23 cellular contexts compared by ENCODE assay signal in the genomic region with DNA sequence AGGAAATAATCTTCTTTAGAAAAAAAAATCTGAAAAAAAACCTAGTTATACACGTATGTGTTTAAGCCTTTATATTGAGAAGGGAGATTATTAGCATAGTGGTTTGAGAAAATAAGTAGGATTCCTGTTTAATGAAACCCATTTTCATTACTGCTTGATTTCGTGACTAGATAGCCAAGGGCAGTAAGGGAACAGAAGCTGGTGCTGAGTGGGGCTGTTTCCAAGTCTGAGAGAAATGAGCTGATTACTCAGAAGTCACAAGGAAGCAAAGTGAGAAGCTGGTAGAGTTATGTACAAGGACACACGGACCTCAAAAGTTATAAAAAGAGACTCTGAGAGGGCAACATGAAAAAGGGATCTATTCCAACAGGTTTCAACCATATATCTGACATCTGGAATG.
DNase-seq lines count a peak whose midpoint lies in the region; ATAC-seq, FAIRE-seq and TF ChIP-seq lines count a peak whose summit lies in the region.
"Had no signal": no experiment of that assay in that cellular context is flagged by ENCODE, and none has a peak within 500 bp of the region (broad histone marks: within the 10 kb centered on the region; RNA-seq: fewer than 3 reads in every experiment).

No MANE protein-coding gene starts in this region.

- no peaks in the 10 kb centered on the region for H3K27me3 ChIP-seq in OCI-LY3 (ENCODE audit: low read depth, low read length)
- no peaks in the 10 kb centered on the region for H3K27me3 ChIP-seq in HepG2 (ENCODE audit: control insufficient read depth in 1 of 2, insufficient read depth in 2 of 2, low read length in 2 of 2)

- TF ChIP-seq EP300 in HepG2 (IDR thresholded peaks at IDR 0.05; ENCODE audit: low read depth in 2 of 2, low read length in 2 of 2) (no peak), HepG2 (CRISPR knock-in tag; IDR thresholded peaks at IDR 0.05; ENCODE audit: borderline replicate concordance) (no peak)

- H3K4me2 ChIP-seq in OCI-LY3 (ENCODE audit: low read length) = peak overlapping the region; percentile 18; the same call in 1 of the 2 replicates
- H3K4me2 ChIP-seq in HepG2 (ENCODE audit: low read depth, low read length) = no peak overlapping the region
- H3K4me2 ChIP-seq: A549 had no signal

- H3K4me1 Mint-ChIP-seq in progenitor cell of endocrine pancreas (ENCODE audit: low read depth) (peaks cover 44% of the 10 kb centered on the region), WTC11 (peaks cover 18% of the 10 kb centered on the region)
- H3K4me1 Mint-ChIP-seq: CD14-positive monocyte had no signal

- no peak for TF ChIP-seq CTCF in OCI-LY3 (IDR thresholded peaks at IDR 0.05; ENCODE audit: low read depth, low read length)
- TF ChIP-seq CTCF in HepG2 (CRISPR knock-in tag; IDR thresholded peaks at IDR 0.05) = no peak
- no peak for TF ChIP-seq CTCF in progenitor cell of endocrine pancreas (IDR thresholded peaks at IDR 0.05; ENCODE audit: unreplicated experiment)
- no peak for TF ChIP-seq CTCF in WTC11 (IDR thresholded peaks at IDR 0.05)

- TF ChIP-seq RAD21 in HepG2 (CRISPR knock-in tag; IDR thresholded peaks at IDR 0.05) = no peak

- CTCF ChIA-PET in HepG2 (lab: Yijun Ruan, JAX; ENCODE audit: low intra/inter-chr PET ratio, low total read pairs) = no interaction called here
- CTCF ChIA-PET in WTC11 (lab: Charles Lee) = interaction anchor here (0.9 to 1.3 kb wide), 2 partner anchors 197 to 1011 kb away, joined by 3 to 5 read pairs; no protein-coding TSS in a partner anchor

- intact Hi-C loops in HepG2 (cut with micrococcal nuclease; ENCODE audit: unreplicated experiment) = no loop called here

- H3K79me2 ChIP-seq in OCI-LY3 (ENCODE audit: low read length) (no peaks in the 10 kb centered on the region), HepG2 (ENCODE audit: insufficient read depth, low read length) (no peaks in the 10 kb centered on the region)

- FAIRE-seq in HepG2 (lab: Jason Lieb, UNC) = no peak
- FAIRE-seq: A549, G401.6 had no signal

- H4K20me1 ChIP-seq in OCI-LY3 (ENCODE audit: insufficient read depth, low read length) = no peaks in the 10 kb centered on the region
- no peaks in the 10 kb centered on the region for H4K20me1 ChIP-seq in HepG2 (ENCODE audit: insufficient read depth, low read length)

- no peaks in the 10 kb centered on the region for H3K9me3 ChIP-seq in OCI-LY3 (ENCODE audit: insufficient read depth, low read length)
- H3K9me3 ChIP-seq in HepG2 (ENCODE audit: low read length) = peaks cover 41% of the 10 kb centered on the region
- H3K9me3 ChIP-seq: A549 had no signal

- no peak for TF ChIP-seq POLR2A in HepG2 (IDR thresholded peaks at IDR 0.05; ENCODE audit: insufficient read depth in 1 of 2, low read depth in 2 of 2, low read length in 2 of 2)

- no peaks in the 10 kb centered on the region for H3K9me3 Mint-ChIP-seq in progenitor cell of endocrine pancreas (ENCODE audit: low read depth)
- H3K9me3 Mint-ChIP-seq in WTC11 = peaks cover 8% of the 10 kb centered on the region; the same call in 1 of the 2 replicates

- H3K27ac Mint-ChIP-seq in progenitor cell of endocrine pancreas (peak overlapping the region; percentile 12), WTC11 (no peak overlapping the region)
- H3K27ac Mint-ChIP-seq: CD14-positive monocyte had no signal

- H3K4me3 Mint-ChIP-seq in progenitor cell of endocrine pancreas (ENCODE audit: low read depth) = no peak overlapping the region
- no peak overlapping the region for H3K4me3 Mint-ChIP-seq in WTC11
- H3K4me3 Mint-ChIP-seq: CD14-positive monocyte had no signal

- ATAC-seq in HepG2 = no peak
- ATAC-seq in WTC11 = no peak
- no peak for ATAC-seq in GM18858 (IDR thresholded peaks at IDR 0.05; ENCODE audit: unreplicated experiment)
- ATAC-seq: A549, HCT116, PC-3, SK-N-SH treated with all-trans-retinoic acid at 6 μM for 48 hours had no signal

- peaks cover 48% of the 10 kb centered on the region for H3K4me1 ChIP-seq in OCI-LY3 (ENCODE audit: low read length)
- peaks cover 62% of the 10 kb centered on the region for H3K4me1 ChIP-seq in HepG2 (ENCODE audit: insufficient read depth, low read length)
- H3K4me1 ChIP-seq: A549 had no signal

- H3K4me3 ChIP-seq in OCI-LY3 (ENCODE audit: low read length) (no peak overlapping the region), HepG2 (replicated peaks in 1 of 3; ENCODE audit: insufficient read depth in 1 of 3, low read depth in 2 of 3, low read length in 3 of 3) (no peak overlapping the region)
- H3K4me3 ChIP-seq: A549 had no signal

- H3K36me3 Mint-ChIP-seq in progenitor cell of endocrine pancreas (ENCODE audit: insufficient read depth) (no peaks in the 10 kb centered on the region), WTC11 (no peaks in the 10 kb centered on the region)
- H3K36me3 Mint-ChIP-seq: CD14-positive monocyte had no signal

- DNase-seq in EH (ENCODE audit: low read depth) (peak; percentile 36), HepG2 (ENCODE audit: low spot score) (no peak), progenitor cell of endocrine pancreas (ENCODE audit: low spot score, unreplicated experiment) (no peak), WTC11 (ENCODE audit: low spot score) (no peak)
- DNase-seq in stimulated activated CD4-positive, alpha-beta T cell treated with anti-CD3 and anti-CD28 coated beads, Interleukin-12 subunit alpha, Interleukin-12 subunit beta, amount 100 ng/mL, for 4 hours = no peak
- no peak for DNase-seq in effector CD4-positive, alpha-beta T cell
- DNase-seq: AML-193, DMS79, GOT3, NCI-H1105 treated with DMSO at 0.1 percent for 48 hours, NCI-H1694, NCI-H510A, NCI-H748 treated with DMSO at 0.1 percent for 48 hours, PC-3, RPMI8226, SIG-M5 had no signal

- 32% methylated on average over 3 of the region's 3 CpGs for WGBS in HepG2 (ENCODE audit: low lambda C conversion rate)

- no TSS peak for BruUV-seq in HepG2 (replicated peaks; lab: Mats Ljungman, UMichigan)

- no peak overlapping the region for H2AFZ ChIP-seq in OCI-LY3 (ENCODE audit: low read depth, low read length)
- H2AFZ ChIP-seq in HepG2 (ENCODE audit: low read length) = peak overlapping the region; percentile 54

- in situ Hi-C loops in HepG2 (cut with HindIII; ENCODE audit: extremely low pct_ligation_motif_present, low pct_unique_long_range_greater_than_20kb) = no loop called here

- no peaks in the 10 kb centered on the region for H3K27me3 Mint-ChIP-seq in progenitor cell of endocrine pancreas
- no peaks in the 10 kb centered on the region for H3K27me3 Mint-ChIP-seq in WTC11 (ENCODE audit: low read depth)

- H3K27ac ChIP-seq in OCI-LY3 (ENCODE audit: low read length) (no peak overlapping the region), HepG2 (ENCODE audit: extremely low read length, insufficient read depth, low read length) (no peak overlapping the region)
- H3K27ac ChIP-seq: A549 had no signal

- H3K9ac ChIP-seq in OCI-LY3 (ENCODE audit: low read length) (no peak overlapping the region), HepG2 (ENCODE audit: insufficient read depth, low read depth, low read length) (no peak overlapping the region)

- H3K36me3 ChIP-seq in OCI-LY3 (replicated peaks; ENCODE audit: low read depth, low read length) (no peaks in the 10 kb centered on the region), HepG2 (replicated peaks in 1 of 2; ENCODE audit: control insufficient read depth in 1 of 2, insufficient read depth in 2 of 2, low read length in 2 of 2) (no peaks in the 10 kb centered on the region)

- POLR2A ChIA-PET in HepG2 (lab: Yijun Ruan, JAX) (no interaction called here), WTC11 (lab: Charles Lee) (no interaction called here)

TF ChIP-seq in HepG2, 621 proteins besides CTCF, POLR2A, EP300 and RAD21 (continues in another document):
- TF ChIP-seq MTF1 (CRISPR knock-in tag; IDR thresholded peaks at IDR 0.05) = no peak
- no peak for TF ChIP-seq SIN3B (IDR thresholded peaks at IDR 0.05; ENCODE audit: low read length)
- TF ChIP-seq, protein P1, sequence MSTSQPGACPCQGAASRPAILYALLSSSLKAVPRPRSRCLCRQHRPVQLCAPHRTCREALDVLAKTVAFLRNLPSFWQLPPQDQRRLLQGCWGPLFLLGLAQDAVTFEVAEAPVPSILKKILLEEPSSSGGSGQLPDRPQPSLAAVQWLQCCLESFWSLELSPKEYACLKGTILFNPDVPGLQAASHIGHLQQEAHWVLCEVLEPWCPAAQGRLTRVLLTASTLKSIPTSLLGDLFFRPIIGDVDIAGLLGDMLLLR (CRISPR knock-in tag; IDR thresholded peaks at IDR 0.05) = no peak
- TF ChIP-seq, protein P2, sequence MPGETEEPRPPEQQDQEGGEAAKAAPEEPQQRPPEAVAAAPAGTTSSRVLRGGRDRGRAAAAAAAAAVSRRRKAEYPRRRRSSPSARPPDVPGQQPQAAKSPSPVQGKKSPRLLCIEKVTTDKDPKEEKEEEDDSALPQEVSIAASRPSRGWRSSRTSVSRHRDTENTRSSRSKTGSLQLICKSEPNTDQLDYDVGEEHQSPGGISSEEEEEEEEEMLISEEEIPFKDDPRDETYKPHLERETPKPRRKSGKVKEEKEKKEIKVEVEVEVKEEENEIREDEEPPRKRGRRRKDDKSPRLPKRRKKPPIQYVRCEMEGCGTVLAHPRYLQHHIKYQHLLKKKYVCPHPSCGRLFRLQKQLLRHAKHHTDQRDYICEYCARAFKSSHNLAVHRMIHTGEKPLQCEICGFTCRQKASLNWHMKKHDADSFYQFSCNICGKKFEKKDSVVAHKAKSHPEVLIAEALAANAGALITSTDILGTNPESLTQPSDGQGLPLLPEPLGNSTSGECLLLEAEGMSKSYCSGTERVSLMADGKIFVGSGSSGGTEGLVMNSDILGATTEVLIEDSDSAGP (CRISPR knock-in tag; IDR thresholded peaks at IDR 0.05; ENCODE audit: borderline replicate concordance) = no peak

TF ChIP-seq in WTC11, 78 proteins besides CTCF, POLR2A, EP300 and RAD21:
- TF ChIP-seq ZNF121 (CRISPR knock-in tag; IDR thresholded peaks at IDR 0.05) = no peak
- TF ChIP-seq, protein P3, sequence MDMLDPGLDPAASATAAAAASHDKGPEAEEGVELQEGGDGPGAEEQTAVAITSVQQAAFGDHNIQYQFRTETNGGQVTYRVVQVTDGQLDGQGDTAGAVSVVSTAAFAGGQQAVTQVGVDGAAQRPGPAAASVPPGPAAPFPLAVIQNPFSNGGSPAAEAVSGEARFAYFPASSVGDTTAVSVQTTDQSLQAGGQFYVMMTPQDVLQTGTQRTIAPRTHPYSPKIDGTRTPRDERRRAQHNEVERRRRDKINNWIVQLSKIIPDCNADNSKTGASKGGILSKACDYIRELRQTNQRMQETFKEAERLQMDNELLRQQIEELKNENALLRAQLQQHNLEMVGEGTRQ (CRISPR knock-in tag; IDR thresholded peaks at IDR 0.05) = no peak
- no peak for TF ChIP-seq GRHL2 (CRISPR knock-in tag; IDR thresholded peaks at IDR 0.05; ENCODE audit: insufficient replicate concordance, severe bottlenecking)
